ENCODE assay signal across 24 cellular contexts in genomic region chr3:50213383-50213782, GRCh38.
DNase-seq lines count a peak whose midpoint lies in the region; ATAC-seq lines count a peak whose summit lies in the region.
"Had no signal": no experiment of that assay in that cellular context is flagged by ENCODE, and none has a peak within 500 bp of the region (broad histone marks: within the 10 kb centered on the region; RNA-seq: fewer than 3 reads in every experiment).

No MANE protein-coding gene starts in this region.

- DNase-seq in NCI-H146 (lab: John Stamatoyannopoulos, UW), result peak; percentile 43
- no peak for DNase-seq in NCI-H146 treated with DMSO at 0.1 percent for 48 hours (lab: John Stamatoyannopoulos, UW; ENCODE audit: unreplicated experiment)
- DNase-seq in head of caudate nucleus, result peak; percentile 78 to 96 (median 90)
- peak; percentile 33 to 93 (median 86) for DNase-seq in nucleus accumbens (lab: John Stamatoyannopoulos, UW)
- DNase-seq in SKM-1 (lab: John Stamatoyannopoulos, UW; ENCODE audit: unreplicated experiment), result no peak
- no peak for DNase-seq in activated CD4-positive, alpha-beta T cell treated with anti-CD3 and anti-CD28 coated beads, Interleukin-2, amount 50 U/mL, for 1 hour
- DNase-seq in NCI-H524 (lab: John Stamatoyannopoulos, UW), result no peak
- DNase-seq: activated CD4-positive, alpha-beta T cell treated with anti-CD3 and anti-CD28 coated beads for 36 hours; activated naive CD4-positive, alpha-beta T cell treated with anti-CD3 and anti-CD28 coated beads, Interleukin-2, amount 10 ng/mL, durations not matched to agents 7 days and 5 days; activated T-cell treated with anti-CD3 and anti-CD28 coated beads, Interleukin-2, amount 50 U/mL, for 48 hours; AML-193; COR-L47; DMS79; effector memory CD4-positive, alpha-beta T cell; foreskin keratinocyte; left cardiac atrium; mesendoderm; MV-4-11; naive thymus-derived CD4-positive, alpha-beta T cell; NCI-H187 treated with DMSO at 0.1 percent for 48 hours; NCI-H345; OCI-M1; SHP77 treated with DMSO at 0.1 percent for 48 hours had no signal

- intact Hi-C loops in head of caudate nucleus (cut with DNase I), result no loop called here

- no peaks in the 10 kb centered on the region for H3K4me1 Mint-ChIP-seq in stimulated activated memory B cell treated with anti-CD40 and anti-IgM and Interleukin-4, amounts not matched to agents 10 μg/mL and 1 μg/mL and 100 μg/mL, for 72 hours
- H3K4me1 Mint-ChIP-seq: activated CD4-positive, alpha-beta T cell treated with anti-CD3 and anti-CD28 coated beads for 36 hours; activated naive CD4-positive, alpha-beta T cell treated with anti-CD3 and anti-CD28 coated beads, Interleukin-2, amount 10 ng/mL, durations not matched to agents 7 days and 5 days; naive thymus-derived CD4-positive, alpha-beta T cell had no signal

- peaks cover 56% of the 10 kb centered on the region for H3K27me3 Mint-ChIP-seq in stimulated activated memory B cell treated with anti-CD40 and anti-IgM and Interleukin-4, amounts not matched to agents 10 μg/mL and 1 μg/mL and 100 μg/mL, for 72 hours
- H3K27me3 Mint-ChIP-seq: activated CD4-positive, alpha-beta T cell treated with anti-CD3 and anti-CD28 coated beads for 36 hours had no signal

- no peaks in the 10 kb centered on the region for H3K9me3 Mint-ChIP-seq in stimulated activated memory B cell treated with anti-CD40 and anti-IgM and Interleukin-4, amounts not matched to agents 10 μg/mL and 1 μg/mL and 100 μg/mL, for 72 hours
- H3K9me3 Mint-ChIP-seq: activated naive CD4-positive, alpha-beta T cell treated with anti-CD3 and anti-CD28 coated beads, Interleukin-2, amount 10 ng/mL, durations not matched to agents 7 days and 5 days; naive thymus-derived CD4-positive, alpha-beta T cell had no signal

- no peak overlapping the region for H3K4me3 Mint-ChIP-seq in stimulated activated memory B cell treated with anti-CD40 and anti-IgM and Interleukin-4, amounts not matched to agents 10 μg/mL and 1 μg/mL and 100 μg/mL, for 72 hours
- H3K4me3 Mint-ChIP-seq: activated CD4-positive, alpha-beta T cell treated with anti-CD3 and anti-CD28 coated beads for 36 hours; activated naive CD4-positive, alpha-beta T cell treated with anti-CD3 and anti-CD28 coated beads, Interleukin-2, amount 10 ng/mL, durations not matched to agents 7 days and 5 days; naive thymus-derived CD4-positive, alpha-beta T cell had no signal

- H3K36me3 Mint-ChIP-seq in stimulated activated memory B cell treated with anti-CD40 and anti-IgM and Interleukin-4, amounts not matched to agents 10 μg/mL and 1 μg/mL and 100 μg/mL, for 72 hours, result no peaks in the 10 kb centered on the region
- H3K36me3 Mint-ChIP-seq: activated naive CD4-positive, alpha-beta T cell treated with anti-CD3 and anti-CD28 coated beads, Interleukin-2, amount 10 ng/mL, durations not matched to agents 7 days and 5 days; naive thymus-derived CD4-positive, alpha-beta T cell had no signal

- ATAC-seq in stimulated activated memory B cell treated with anti-CD40 and anti-IgM and Interleukin-4, amounts not matched to agents 10 μg/mL and 1 μg/mL and 100 μg/mL, for 72 hours, result no peak
- ATAC-seq: activated CD4-positive, alpha-beta T cell treated with anti-CD3 and anti-CD28 coated beads for 36 hours; foreskin keratinocyte; left cardiac atrium; naive thymus-derived CD4-positive, alpha-beta T cell had no signal

- H3K27ac Mint-ChIP-seq in stimulated activated memory B cell treated with anti-CD40 and anti-IgM and Interleukin-4, amounts not matched to agents 10 μg/mL and 1 μg/mL and 100 μg/mL, for 72 hours, result no peak overlapping the region
- H3K27ac Mint-ChIP-seq: activated CD4-positive, alpha-beta T cell treated with anti-CD3 and anti-CD28 coated beads for 36 hours; activated naive CD4-positive, alpha-beta T cell treated with anti-CD3 and anti-CD28 coated beads, Interleukin-2, amount 10 ng/mL, durations not matched to agents 7 days and 5 days; naive thymus-derived CD4-positive, alpha-beta T cell had no signal

Comparison
In these comparisons a context has a peak if more than half of its experiments do, and no peak if none do; other contexts are left out.
1. DNase-seq: peak in NCI-H146 (single experiment), head of caudate nucleus (42 of 42) and nucleus accumbens (56 of 56); none in NCI-H146 treated with DMSO at 0.1 percent for 48 hours (single experiment), SKM-1 (single experiment), activated CD4-positive, alpha-beta T cell treated with anti-CD3 and anti-CD28 coated beads, Interleukin-2, amount 50 U/mL, for 1 hour (single experiment) and NCI-H524 (0 of 2).